ENCODE assay signal across 1 cellular context in the genomic region with DNA sequence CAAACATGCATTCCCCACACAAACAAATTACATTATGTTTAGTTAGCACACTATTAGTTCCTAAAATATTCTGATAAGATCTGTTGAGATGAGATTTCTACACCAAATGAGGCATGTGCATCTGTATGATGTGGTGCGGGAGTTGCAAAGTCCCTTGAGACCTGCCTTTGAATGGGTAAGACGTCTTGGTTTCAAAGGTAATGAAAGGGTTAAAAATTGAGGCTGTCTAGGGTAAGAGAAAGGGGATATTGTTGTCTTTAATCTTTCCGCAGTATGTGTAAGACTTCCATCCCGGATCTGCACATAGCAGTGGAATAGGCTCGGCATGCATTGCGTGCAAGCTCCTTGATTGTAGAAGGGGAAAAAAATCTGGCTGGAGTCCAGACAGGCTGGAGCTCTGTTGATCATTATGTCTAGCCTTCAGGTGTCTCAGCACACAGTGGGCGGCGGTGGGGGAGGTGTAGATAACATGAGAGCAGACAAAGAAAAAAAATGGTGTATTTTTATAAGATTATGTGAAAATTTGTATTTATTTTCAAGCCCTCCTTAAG.
A peak's percentile ranks its signal among the peaks of the same experiment; 100 is the strongest.
TF ChIP-seq lines count a peak whose summit lies in the region.

No MANE protein-coding gene starts in this region.

TF ChIP-seq in HCT116, 20 proteins besides CTCF, POLR2A, EP300 and RAD21 (continued from another document):
- TF ChIP-seq, protein P1, sequence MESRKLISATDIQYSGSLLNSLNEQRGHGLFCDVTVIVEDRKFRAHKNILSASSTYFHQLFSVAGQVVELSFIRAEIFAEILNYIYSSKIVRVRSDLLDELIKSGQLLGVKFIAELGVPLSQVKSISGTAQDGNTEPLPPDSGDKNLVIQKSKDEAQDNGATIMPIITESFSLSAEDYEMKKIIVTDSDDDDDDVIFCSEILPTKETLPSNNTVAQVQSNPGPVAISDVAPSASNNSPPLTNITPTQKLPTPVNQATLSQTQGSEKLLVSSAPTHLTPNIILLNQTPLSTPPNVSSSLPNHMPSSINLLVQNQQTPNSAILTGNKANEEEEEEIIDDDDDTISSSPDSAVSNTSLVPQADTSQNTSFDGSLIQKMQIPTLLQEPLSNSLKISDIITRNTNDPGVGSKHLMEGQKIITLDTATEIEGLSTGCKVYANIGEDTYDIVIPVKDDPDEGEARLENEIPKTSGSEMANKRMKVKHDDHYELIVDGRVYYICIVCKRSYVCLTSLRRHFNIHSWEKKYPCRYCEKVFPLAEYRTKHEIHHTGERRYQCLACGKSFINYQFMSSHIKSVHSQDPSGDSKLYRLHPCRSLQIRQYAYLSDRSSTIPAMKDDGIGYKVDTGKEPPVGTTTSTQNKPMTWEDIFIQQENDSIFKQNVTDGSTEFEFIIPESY (IDR thresholded peaks at IDR 0.05; ENCODE audit: extremely low read depth, insufficient replicate concordance, low read length): peak; percentile 18
- TF ChIP-seq CEBPB (IDR thresholded peaks at IDR 0.05; ENCODE audit: low read depth): peak; percentile 88
- peak; percentile 67 for TF ChIP-seq YY1 (IDR thresholded peaks at IDR 0.05; ENCODE audit: extremely low read depth, insufficient replicate concordance, low read depth, low read length)
- TF ChIP-seq CBX3 (IDR thresholded peaks at IDR 0.05; ENCODE audit: low read depth): peak; percentile 94; the same call in 1 of the 2 replicates
- peak; percentile 57; the same call in 1 of the 2 replicates for TF ChIP-seq JUND (IDR thresholded peaks at IDR 0.05)
- no peak for TF ChIP-seq EZH2 (IDR thresholded peaks at IDR 0.05)
- peak; percentile 36; the same call in 1 of the 2 replicates for TF ChIP-seq FOSL1 (IDR thresholded peaks at IDR 0.05; ENCODE audit: low read depth)
- TF ChIP-seq POLR2AphosphoS5 (IDR thresholded peaks at IDR 0.05; ENCODE audit: low read depth, low read length): peak; percentile 79
- TF ChIP-seq ZNF274 (IDR thresholded peaks at IDR 0.05; ENCODE audit: low read depth, low read length): no peak
- no peak for TF ChIP-seq EZH2phosphoT487 (IDR thresholded peaks at IDR 0.05; ENCODE audit: borderline replicate concordance)
